1 cellular context compared by ENCODE assay signal in genomic region chr11:61745796-61746653, GRCh38.
A peak's percentile ranks its signal among the peaks of the same experiment; 100 is the strongest.
TF ChIP-seq lines count a peak whose summit lies in the region.

No MANE protein-coding gene starts in this region.

TF ChIP-seq in HepG2, 621 proteins besides CTCF, POLR2A, EP300 and RAD21 (continues in another document):
- TF ChIP-seq ZNF574 (CRISPR knock-in tag; IDR thresholded peaks at IDR 0.05): no peak
- TF ChIP-seq ELF4 (CRISPR knock-in tag; IDR thresholded peaks at IDR 0.05; ENCODE audit: borderline replicate concordance): no peak
- no peak for TF ChIP-seq ATF6 (CRISPR knock-in tag; conservative IDR thresholded peaks at IDR 0.05)
- TF ChIP-seq ZBTB33 (CRISPR knock-in tag; IDR thresholded peaks at IDR 0.05): peak; percentile 86
- TF ChIP-seq BCL3 (CRISPR knock-in tag; IDR thresholded peaks at IDR 0.05): no peak
- TF ChIP-seq SNRNP70 (IDR thresholded peaks at IDR 0.05; ENCODE audit: low read depth, low read length): no peak
- TF ChIP-seq RBAK (CRISPR knock-in tag; IDR thresholded peaks at IDR 0.05): no peak
- no peak for TF ChIP-seq BRD4 (CRISPR knock-in tag; IDR thresholded peaks at IDR 0.05)
- no peak for TF ChIP-seq ZNF484 (CRISPR knock-in tag; IDR thresholded peaks at IDR 0.05; ENCODE audit: borderline replicate concordance, low read depth)
- TF ChIP-seq ZNF710 (CRISPR knock-in tag; IDR thresholded peaks at IDR 0.05; ENCODE audit: borderline replicate concordance): no peak
- TF ChIP-seq TBL1XR1 (IDR thresholded peaks at IDR 0.05; ENCODE audit: borderline replicate concordance, low read length, partially characterized antibody): no peak
- TF ChIP-seq ZBTB8A (CRISPR knock-in tag; IDR thresholded peaks at IDR 0.05; ENCODE audit: borderline replicate concordance, low read depth): no peak
- 0 out of 2 replicates have a peak, but pooled peaks have one; percentile 12 for TF ChIP-seq PATZ1 (CRISPR knock-in tag; IDR thresholded peaks at IDR 0.05)
- no peak for TF ChIP-seq ZNF777 (CRISPR knock-in tag; IDR thresholded peaks at IDR 0.05)
- TF ChIP-seq ZC3H13 (CRISPR knock-in tag; IDR thresholded peaks at IDR 0.05): peak; percentile 41
- TF ChIP-seq SMC3 (IDR thresholded peaks at IDR 0.05; ENCODE audit: low read length): no peak
- no peak for TF ChIP-seq ZIK1 (CRISPR knock-in tag; IDR thresholded peaks at IDR 0.05; ENCODE audit: borderline replicate concordance, low read depth)
- TF ChIP-seq KLF9 (CRISPR knock-in tag; IDR thresholded peaks at IDR 0.05; ENCODE audit: low read depth): no peak
- TF ChIP-seq ZNF142 (CRISPR knock-in tag; IDR thresholded peaks at IDR 0.05): no peak
- TF ChIP-seq AGO2 (optimal IDR thresholded peaks at IDR 0.05; ENCODE audit: low read depth, low read length): peak; percentile 73
- no peak for TF ChIP-seq ZNF317 (CRISPR knock-in tag; IDR thresholded peaks at IDR 0.05)
- no peak for TF ChIP-seq PHF20 (CRISPR knock-in tag; IDR thresholded peaks at IDR 0.05)
- no peak for TF ChIP-seq ZNF446 (CRISPR knock-in tag; IDR thresholded peaks at IDR 0.05)
- no peak for TF ChIP-seq ZNF326 (CRISPR knock-in tag; IDR thresholded peaks at IDR 0.05; ENCODE audit: borderline replicate concordance)
- peak; percentile 45 for TF ChIP-seq KDM2A (CRISPR knock-in tag; IDR thresholded peaks at IDR 0.05; ENCODE audit: borderline replicate concordance, low read depth)
- no peak for TF ChIP-seq THAP8 (CRISPR knock-in tag; IDR thresholded peaks at IDR 0.05; ENCODE audit: borderline replicate concordance)
- TF ChIP-seq ZNF280B (CRISPR knock-in tag; IDR thresholded peaks at IDR 0.05; ENCODE audit: borderline replicate concordance): peak; percentile 61; the same call in 1 of the 2 replicates
- no peak for TF ChIP-seq CREBL2 (CRISPR knock-in tag; IDR thresholded peaks at IDR 0.05; ENCODE audit: borderline replicate concordance)
- no peak for TF ChIP-seq ZNF557 (CRISPR knock-in tag; IDR thresholded peaks at IDR 0.05)
- TF ChIP-seq CENPX (CRISPR knock-in tag; IDR thresholded peaks at IDR 0.05): no peak
